ENCODE assay signal across 11 cellular contexts in the genomic region with DNA sequence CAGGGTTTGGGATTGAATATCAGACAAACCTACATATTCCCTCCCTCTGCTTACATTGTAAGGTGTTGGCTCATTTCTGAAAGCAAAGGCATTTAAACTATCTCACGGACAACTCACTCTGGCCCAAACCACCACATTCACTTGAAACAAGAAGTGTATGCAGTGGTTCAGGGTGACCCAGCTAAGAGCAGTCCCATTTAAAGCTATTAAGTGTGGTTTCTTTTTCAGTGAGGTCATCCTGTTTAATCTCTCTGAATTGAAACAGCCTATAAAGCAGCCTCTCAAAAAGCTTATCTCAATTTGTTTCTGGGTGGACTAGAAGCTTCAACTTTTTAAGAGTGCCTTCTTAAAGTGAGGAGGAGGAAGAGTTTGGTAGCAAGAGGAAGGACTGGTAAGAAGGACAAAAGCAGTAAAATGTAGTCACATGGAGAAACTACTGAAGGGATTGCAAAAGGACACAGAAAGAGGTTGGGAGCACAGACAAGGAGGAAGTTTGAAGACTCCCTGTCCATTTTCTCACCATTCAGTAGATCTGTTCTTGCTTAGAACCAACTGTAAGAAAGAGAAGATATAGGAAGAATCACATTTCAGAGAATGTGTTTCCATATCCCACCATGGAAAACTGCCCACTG.
A peak's percentile ranks its signal among the peaks of the same experiment; 100 is the strongest.
DNase-seq lines count a peak whose midpoint lies in the region; ATAC-seq, FAIRE-seq and TF ChIP-seq lines count a peak whose summit lies in the region.
"Had no signal": no experiment of that assay in that cellular context is flagged by ENCODE, and none has a peak within 500 bp of the region (broad histone marks: within the 10 kb centered on the region; RNA-seq: fewer than 3 reads in every experiment).

No MANE protein-coding gene starts in this region.

- peak overlapping the region in 1 of 5 donors; percentile 10 for H3K4me3 Mint-ChIP-seq in immature natural killer cell
- H3K4me3 Mint-ChIP-seq: activated CD4-positive, alpha-beta T cell treated with anti-CD3 and anti-CD28 coated beads for 36 hours had no signal

- no peaks in the 10 kb centered on the region for H3K79me2 ChIP-seq in HepG2 (ENCODE audit: insufficient read depth, low read length)
- no peaks in the 10 kb centered on the region for H3K79me2 ChIP-seq in endothelial cell of umbilical vein (ENCODE audit: control insufficient read depth, insufficient read depth, low read length)

- in situ Hi-C loops in HepG2 (cut with HindIII; ENCODE audit: extremely low pct_ligation_motif_present, low pct_unique_long_range_greater_than_20kb), result no loop called here

- no peaks in the 10 kb centered on the region for H3K27me3 ChIP-seq in right lobe of liver
- no peaks in the 10 kb centered on the region for H3K27me3 ChIP-seq in HepG2 (ENCODE audit: control insufficient read depth in 1 of 2, insufficient read depth in 2 of 2, low read length in 2 of 2)
- no peaks in the 10 kb centered on the region for H3K27me3 ChIP-seq in endothelial cell of umbilical vein (ENCODE audit: control insufficient read depth in 2 of 2, insufficient read depth in 2 of 2, low read length in 2 of 2)
- H3K27me3 ChIP-seq in vagina, result no peaks in the 10 kb centered on the region
- H3K27me3 ChIP-seq in breast epithelium, result no peaks in the 10 kb centered on the region

- intact Hi-C loops in right lobe of liver (cut with DNase I), result no loop called here
- intact Hi-C loops in HepG2 (cut with micrococcal nuclease; ENCODE audit: unreplicated experiment), result no loop called here
- intact Hi-C loops in endothelial cell of umbilical vein (cut with micrococcal nuclease), result no loop called here
- intact Hi-C loops in vagina (cut with DNase I), result no loop called here
- intact Hi-C loops in breast epithelium (cut with DNase I; ENCODE audit: low total_unique reads), result no loop called here

- no peaks in the 10 kb centered on the region for H3K9me1 ChIP-seq in endothelial cell of umbilical vein (replicated peaks; ENCODE audit: control insufficient read depth, extremely low read depth, insufficient read depth, low read length)

- peaks cover 28 to 39% of the 10 kb centered on the region in 2 donors for H3K4me1 Mint-ChIP-seq in immature natural killer cell

- H4K20me1 ChIP-seq in HepG2 (ENCODE audit: insufficient read depth, low read length), result no peaks in the 10 kb centered on the region
- H4K20me1 ChIP-seq in endothelial cell of umbilical vein (replicated peaks; ENCODE audit: control insufficient read depth, extremely low read depth, insufficient read depth, low read length), result no peaks in the 10 kb centered on the region

- 17% methylated on average over 1 of the region's 1 CpG for WGBS in right lobe of liver (ENCODE audit: insufficient coverage, low coverage, low lambda C conversion rate, missing lambda C conversion rate)
- WGBS in HepG2 (ENCODE audit: low lambda C conversion rate), result 8% methylated on average over 1 of the region's 1 CpG

- no peak for TF ChIP-seq RAD21 in HepG2 (CRISPR knock-in tag; IDR thresholded peaks at IDR 0.05)

- dilution Hi-C loops in endothelial cell of umbilical vein (cut with MboI; ENCODE audit: extremely low pct_ligation_motif_present, low sequenced_read_pairs), result no loop called here

- POLR2A ChIA-PET in HepG2 (lab: Yijun Ruan, JAX), result no interaction called here
- POLR2A ChIA-PET in endothelial cell of umbilical vein (lab: Charles Lee), result interaction anchor here (1.0 kb wide), 1 partner anchor 43 kb away, joined by 3 read pairs; no protein-coding TSS in a partner anchor

- CTCF ChIA-PET in HepG2 (lab: Yijun Ruan, JAX; ENCODE audit: low intra/inter-chr PET ratio, low total read pairs), result no interaction called here
- CTCF ChIA-PET in endothelial cell of umbilical vein (lab: Charles Lee), result interaction anchor here (0.9 to 3.1 kb wide), 6 partner anchors 13 to 87 kb away, joined by 3 to 24 read pairs (median 3); no protein-coding TSS in a partner anchor

- H3K9me3 Mint-ChIP-seq in immature natural killer cell, result no peaks in the 10 kb centered on the region

- H3K36me3 ChIP-seq in right lobe of liver (no peaks in the 10 kb centered on the region), HepG2 (replicated peaks in 1 of 2; ENCODE audit: control insufficient read depth in 1 of 2, insufficient read depth in 2 of 2, low read length in 2 of 2) (no peaks in the 10 kb centered on the region), endothelial cell of umbilical vein (ENCODE audit: control insufficient read depth in 2 of 2, extremely low read depth in 1 of 2, insufficient read depth in 2 of 2, low read length in 2 of 2) (no peaks in the 10 kb centered on the region), vagina (no peaks in the 10 kb centered on the region), breast epithelium (no peaks in the 10 kb centered on the region)

- H3K27ac Mint-ChIP-seq in immature natural killer cell, result no peak overlapping the region
- H3K27ac Mint-ChIP-seq: activated CD4-positive, alpha-beta T cell treated with anti-CD3 and anti-CD28 coated beads for 36 hours had no signal

- ATAC-seq in right lobe of liver (peak; percentile 13 to 60 (median 32)), HepG2 (no peak), HG03378 (IDR thresholded peaks at IDR 0.05; ENCODE audit: unreplicated experiment) (peak; percentile 32)
- ATAC-seq: activated CD4-positive, alpha-beta T cell treated with anti-CD3 and anti-CD28 coated beads for 36 hours had no signal

- FAIRE-seq in HepG2 (lab: Jason Lieb, UNC), result no peak
- FAIRE-seq in endothelial cell of umbilical vein (lab: Jason Lieb, UNC), result no peak

- TF ChIP-seq CTCF in right lobe of liver (IDR thresholded peaks at IDR 0.05), result no peak
- no peak for TF ChIP-seq CTCF in HepG2 (CRISPR knock-in tag; IDR thresholded peaks at IDR 0.05)
- no peak for TF ChIP-seq CTCF in endothelial cell of umbilical vein (IDR thresholded peaks at IDR 0.05; ENCODE audit: extremely low read depth in 1 of 2, insufficient read depth in 1 of 2, low read depth in 1 of 2, low read length in 2 of 2)
- TF ChIP-seq CTCF in vagina (IDR thresholded peaks at IDR 0.05), result no peak
- no peak for TF ChIP-seq CTCF in breast epithelium (IDR thresholded peaks at IDR 0.05)

- H3K4me2 ChIP-seq in HepG2 (ENCODE audit: low read depth, low read length) (no peak overlapping the region), endothelial cell of umbilical vein (ENCODE audit: insufficient read depth, low read length) (peak overlapping the region; percentile 83)

- H3K4me3 ChIP-seq in right lobe of liver, result no peak overlapping the region
- no peak overlapping the region for H3K4me3 ChIP-seq in HepG2 (replicated peaks in 1 of 3; ENCODE audit: insufficient read depth in 1 of 3, low read depth in 2 of 3, low read length in 3 of 3)
- H3K4me3 ChIP-seq in endothelial cell of umbilical vein (replicated peaks in 1 of 3; ENCODE audit: insufficient read depth in 1 of 3, low read depth in 1 of 3, low read length in 3 of 3), result no peak overlapping the region
- no peak overlapping the region for H3K4me3 ChIP-seq in vagina
- no peak overlapping the region for H3K4me3 ChIP-seq in breast epithelium

- H3K27ac ChIP-seq in right lobe of liver, result no peak overlapping the region
- H3K27ac ChIP-seq in HepG2 (ENCODE audit: extremely low read length, insufficient read depth, low read length), result no peak overlapping the region
- H3K27ac ChIP-seq in endothelial cell of umbilical vein (ENCODE audit: insufficient read depth, low read depth, low read length), result no peak overlapping the region
- peak overlapping the region; percentile 20 for H3K27ac ChIP-seq in vagina
- H3K27ac ChIP-seq in breast epithelium, result no peak overlapping the region

- H3K9me3 ChIP-seq in right lobe of liver (no peaks in the 10 kb centered on the region), HepG2 (ENCODE audit: low read length) (no peaks in the 10 kb centered on the region), endothelial cell of umbilical vein (replicated peaks; ENCODE audit: control insufficient read depth, insufficient read depth, low read length) (no peaks in the 10 kb centered on the region), vagina (no peaks in the 10 kb centered on the region), breast epithelium (no peaks in the 10 kb centered on the region)

- H3K4me1 ChIP-seq in right lobe of liver (peaks cover 0 to 4% (median 0%) of the 10 kb centered on the region in 4 donors), HepG2 (ENCODE audit: insufficient read depth, low read length) (no peaks in the 10 kb centered on the region), endothelial cell of umbilical vein (ENCODE audit: control insufficient read depth, extremely low read depth, insufficient read depth, low read length) (peaks cover 28% of the 10 kb centered on the region), vagina (no peaks in the 10 kb centered on the region), breast epithelium (no peaks in the 10 kb centered on the region)

- no peak for TF ChIP-seq EP300 in HepG2 (IDR thresholded peaks at IDR 0.05; ENCODE audit: low read depth in 2 of 2, low read length in 2 of 2)
- no peak for TF ChIP-seq EP300 in HepG2 (CRISPR knock-in tag; IDR thresholded peaks at IDR 0.05; ENCODE audit: borderline replicate concordance)

- H3K36me3 Mint-ChIP-seq in immature natural killer cell, result no peaks in the 10 kb centered on the region

- no peak overlapping the region for H3K9ac ChIP-seq in HepG2 (ENCODE audit: insufficient read depth, low read depth, low read length)
- no peak overlapping the region for H3K9ac ChIP-seq in endothelial cell of umbilical vein (replicated peaks; ENCODE audit: extremely low read depth, insufficient read depth, low read length)

- H2AFZ ChIP-seq in HepG2 (ENCODE audit: low read length) (no peak overlapping the region), endothelial cell of umbilical vein (ENCODE audit: low read depth, low read length) (no peak overlapping the region)

- TF ChIP-seq POLR2A in right lobe of liver (IDR thresholded peaks at IDR 0.05), result no peak
- TF ChIP-seq POLR2A in HepG2 (IDR thresholded peaks at IDR 0.05; ENCODE audit: insufficient read depth in 1 of 2, low read depth in 2 of 2, low read length in 2 of 2), result no peak
- TF ChIP-seq POLR2A in endothelial cell of umbilical vein (IDR thresholded peaks at IDR 0.05; ENCODE audit: low read depth, low read length), result no peak
- no peak for TF ChIP-seq POLR2A in vagina (IDR thresholded peaks at IDR 0.05)
- no peak for TF ChIP-seq POLR2A in breast epithelium (IDR thresholded peaks at IDR 0.05)

- H3K27me3 Mint-ChIP-seq in immature natural killer cell (ENCODE audit: low read depth in 3 of 3), result peaks cover 0 to 5% (median 3%) of the 10 kb centered on the region in 3 donors

- no TSS peak for BruUV-seq in HepG2 (replicated peaks; lab: Mats Ljungman, UMichigan)
- no TSS peak for BruUV-seq in endothelial cell of umbilical vein (replicated peaks; lab: Mats Ljungman, UMichigan)

- DNase-seq in right lobe of liver (no peak), HepG2 (ENCODE audit: low spot score) (no peak), endothelial cell of umbilical vein (ENCODE audit: low read depth, low spot score) (peak; percentile 4), vagina (ENCODE audit: extremely low spot score in 2 of 2) (no peak), immature natural killer cell (no peak), breast epithelium (ENCODE audit: low spot score in 2 of 2) (no peak)
- no peak for DNase-seq in effector CD4-positive, alpha-beta T cell
- DNase-seq: activated CD4-positive, alpha-beta T cell treated with anti-CD3 and anti-CD28 coated beads for 36 hours; GOT3; NCI-H187 treated with DMSO at 0.1 percent for 48 hours had no signal

TF ChIP-seq in HepG2, 621 proteins besides CTCF, POLR2A, EP300 and RAD21 (continues in another document):
- no peak for TF ChIP-seq JUND (CRISPR knock-in tag; IDR thresholded peaks at IDR 0.05)
